ENCODE assay signal across 32 cellular contexts in the genomic region with DNA sequence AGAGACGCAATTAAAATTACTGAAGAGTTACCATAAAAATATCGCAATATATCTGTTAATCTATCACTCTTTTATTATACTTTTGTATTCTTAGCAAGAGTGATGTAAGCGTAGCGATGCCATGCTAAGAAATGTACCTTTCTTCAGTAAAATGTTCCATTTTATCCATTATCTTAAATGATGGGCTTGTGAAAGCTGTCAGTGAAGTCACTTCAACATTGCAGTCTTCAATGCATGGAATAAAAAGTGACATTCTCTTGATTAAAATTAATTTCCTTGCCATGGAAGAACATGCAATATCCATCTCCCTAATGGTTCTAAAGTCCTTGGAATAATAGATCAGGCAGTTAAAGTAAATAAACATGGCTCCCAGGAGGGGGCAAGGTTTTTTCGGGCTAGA.
"Had no signal": no experiment of that assay in that cellular context is flagged by ENCODE, and none has a peak within 500 bp of the region (broad histone marks: within the 10 kb centered on the region; RNA-seq: fewer than 3 reads in every experiment).

No MANE protein-coding gene starts in this region.

- H3K4me3 ChIP-seq: adrenal gland, body of pancreas, cardiac muscle cell had no signal

- H3K36me3 ChIP-seq: adrenal gland, brain microvascular endothelial cell, cardiac muscle cell had no signal

- ATAC-seq: activated CD8-positive, alpha-beta T cell treated with anti-CD3 and anti-CD28 coated beads for 36 hours; activated naive CD4-positive, alpha-beta T cell treated with anti-CD3 and anti-CD28 coated beads, Interleukin-2, amount 50 U/mL, for 72 hours; activated T-cell treated with anti-CD3 and anti-CD28 coated beads, Interleukin-2, amount 50 U/mL, for 4 hours; activated T-cell treated with anti-CD3 and anti-CD28 coated beads, Interleukin-2, amount 50 U/mL, for 72 hours; activated T-helper 17 cell treated with anti-CD3 and anti-CD28 coated beads, Interleukin-2, amount 50 U/mL, for 72 hours; body of pancreas had no signal

- DNase-seq: activated B cell treated with CpG ODN at 0.5 μM for 24 hours; activated CD4-positive, alpha-beta memory T cell treated with anti-CD3 and anti-CD28 coated beads for 36 hours; activated CD4-positive, alpha-beta T cell treated with anti-CD3 and anti-CD28 coated beads for 4 hours; activated CD4-positive, alpha-beta T cell treated with anti-CD3 and anti-CD28 coated beads, Interleukin-2, amount 10 ng/mL, durations not matched to agents 24 days and 14 days; activated CD4-positive, alpha-beta T cell treated with anti-CD3 and anti-CD28 coated beads, Interleukin-2, amount 50 U/mL, for 1 hour; activated CD4-positive, alpha-beta T cell treated with anti-CD3 and anti-CD28 coated beads, Interleukin-2, amount 50 U/mL, for 4 hours; activated CD4-positive, CD25-positive, alpha-beta regulatory T cell treated with anti-CD3 and anti-CD28 coated beads, Interleukin-2, amount 50 U/mL, for 72 hours; activated CD8-positive, alpha-beta memory T cell treated with anti-CD3 and anti-CD28 coated beads, Interleukin-2, amount 50 U/mL, for 4 hours; activated CD8-positive, alpha-beta T cell treated with anti-CD3 and anti-CD28 coated beads for 36 hours; activated effector memory CD4-positive, alpha-beta T cell treated with anti-CD3 and anti-CD28 coated beads, Interleukin-2, amount 50 U/mL, for 16 hours; activated gamma-delta T cell treated with Interleukin-2 at 50 U/mL for 16 hours; activated naive CD4-positive, alpha-beta T cell; activated naive CD4-positive, alpha-beta T cell treated with anti-CD3 and anti-CD28 coated beads for 36 hours; activated naive CD4-positive, alpha-beta T cell treated with anti-CD3 and anti-CD28 coated beads, Interleukin-2, amount 50 U/mL, for 16 hours; activated naive CD8-positive, alpha-beta T cell treated with anti-CD3 and anti-CD28 coated beads for 36 hours; activated T-cell treated with anti-CD3 and anti-CD28 coated beads for 4 hours; activated T-cell treated with anti-CD3 and anti-CD28 coated beads, Interleukin-2, amount 50 U/mL, for 1 hour; activated T-cell treated with anti-CD3 and anti-CD28 coated beads, Interleukin-2, amount 50 U/mL, for 4 hours; activated T-cell treated with anti-CD3 and anti-CD28 coated beads, Interleukin-2, amount 50 U/mL, for 72 hours; adrenal gland; amniotic stem cell; aorta; body of pancreas; brain microvascular endothelial cell; caudate nucleus; cerebellar nuclear complex; T-helper 2 cell; T-helper 9 cell had no signal

- H3K4me1 ChIP-seq: adrenal gland, body of pancreas had no signal

- H3K27ac ChIP-seq: adrenal gland, body of pancreas, brain microvascular endothelial cell, cardiac muscle cell, VCaP had no signal

- H3K27me3 ChIP-seq: adrenal gland, body of pancreas, brain microvascular endothelial cell, cardiac muscle cell had no signal
